ENCODE assay signal across 32 cellular contexts in genomic region chr9:136331030-136331429, GRCh38. TPM values are rescaled to one million over a fixed set of nuclear protein-coding genes. Genes with fewer than 3 reads are reported as not detected.
"Had no signal": no experiment of that assay in that cellular context is flagged by ENCODE, and none has a peak within 500 bp of the region (broad histone marks: within the 10 kb centered on the region; RNA-seq: fewer than 3 reads in every experiment).

No MANE protein-coding gene starts in this region.

- ATAC-seq: foreskin keratinocyte; gastroesophageal sphincter; heart left ventricle; left colon; natural killer cell; pancreas; sciatic nerve; stimulated activated effector memory CD8-positive, alpha-beta T cell treated with anti-CD3 and anti-CD28 coated beads, Interleukin-12 subunit alpha, Interleukin-12 subunit beta, amount 100 ng/mL, for 72 hours; upper lobe of right lung had no signal

- H3K9me3 ChIP-seq: esophagus muscularis mucosa, gastroesophageal sphincter, heart left ventricle, neutrophil, pancreas, stomach, thyroid gland, upper lobe of right lung, vagina had no signal

- H3K4me1 ChIP-seq: foreskin keratinocyte had no signal

- DNase-seq: dorsolateral prefrontal cortex; effector CD4-positive, alpha-beta T cell; endodermal cell; foreskin keratinocyte; left colon; natural killer cell; retina; stimulated activated CD4-positive, alpha-beta T cell treated with anti-CD3 and anti-CD28 coated beads, Interleukin-2, amount 100 ng/mL, for 24 hours; stimulated activated CD4-positive, alpha-beta T cell treated with anti-CD3 and anti-CD28 coated beads, Interleukin-4, amount 100 ng/mL, for 24 hours; stimulated activated naive CD4-positive, alpha-beta T cell treated with Interleukin-2 at 50 U/mL for 16 hours; stomach; thyroid gland; upper lobe of right lung had no signal

- H2AFZ ChIP-seq: hepatocyte had no signal

- H3K4me2 ChIP-seq: hepatocyte, smooth muscle cell had no signal

- H3K4me3 ChIP-seq: dorsolateral prefrontal cortex, esophagus muscularis mucosa, gastroesophageal sphincter, heart left ventricle, hepatocyte, lung, pancreas, smooth muscle cell, stomach, thyroid gland, upper lobe of right lung, vagina had no signal

- H3K27me3 ChIP-seq: dorsolateral prefrontal cortex, esophagus muscularis mucosa, foreskin keratinocyte, gastroesophageal sphincter, heart left ventricle, hepatocyte, pancreas, thyroid gland, upper lobe of right lung, vagina had no signal

- H3K36me3 ChIP-seq: neutrophil, pancreas, thyroid gland, upper lobe of right lung, vagina had no signal

- H3K27ac ChIP-seq: dorsolateral prefrontal cortex, epithelial cell of prostate, esophagus muscularis mucosa, foreskin keratinocyte, gastroesophageal sphincter, heart left ventricle, hepatocyte, neutrophil, pancreas, stomach, thyroid gland, upper lobe of right lung, vagina had no signal

RNA-seq across cellular contexts. Expression of gene CCDC187, which starts 27.1 kb away (rescaled TPM):
- total RNA-seq: esophagus muscularis mucosa, fibroblast of lung, foreskin keratinocyte, gastroesophageal sphincter, omental fat pad, posterior vena cava, pulmonary artery endothelial cell, smooth muscle cell, subcutaneous adipose tissue, vagina had no signal
- polyA plus RNA-seq: fibroblast of lung, heart left ventricle, liver, neural cell had no signal
